In genomic region chr9:36036253-36036779, GRCh38 we compare ENCODE assay signal across 8 cellular contexts. TPM values are rescaled to one million over a fixed set of nuclear protein-coding genes. Genes with fewer than 3 reads are reported as not detected.
DNase-seq lines count a peak whose midpoint lies in the region; ATAC-seq lines count a peak whose summit lies in the region.

No MANE protein-coding gene starts in this region.

- H3K4me2 ChIP-seq in skeletal muscle satellite cell (ENCODE audit: low read length) = peak overlapping the region; percentile 95

- 64% methylated on average over 20 of the region's 20 CpGs for WGBS in right cardiac atrium

- H3K9me3 ChIP-seq in right cardiac atrium (ENCODE audit: control insufficient read depth, low read length) (no peaks in the 10 kb centered on the region), skeletal muscle satellite cell (replicated peaks; ENCODE audit: low read length) (no peaks in the 10 kb centered on the region)

- peaks cover 31% of the 10 kb centered on the region for H3K4me1 Mint-ChIP-seq in activated CD4-positive, alpha-beta memory T cell treated with anti-CD3 and anti-CD28 coated beads for 36 hours (ENCODE audit: low read depth)

- H3K27me3 Mint-ChIP-seq in activated CD4-positive, alpha-beta memory T cell treated with anti-CD3 and anti-CD28 coated beads for 36 hours = peaks cover 1% of the 10 kb centered on the region

- peak overlapping the region; percentile 98 for H3K9ac ChIP-seq in skeletal muscle satellite cell (ENCODE audit: low read depth, low read length)

- no peaks in the 10 kb centered on the region for H3K36me3 Mint-ChIP-seq in activated CD4-positive, alpha-beta memory T cell treated with anti-CD3 and anti-CD28 coated beads for 36 hours

- peak overlapping the region; percentile 44 for H3K4me3 ChIP-seq in H7 (ENCODE audit: insufficient read depth, low read depth, low read length)
- H3K4me3 ChIP-seq in right cardiac atrium (ENCODE audit: low read length) = peak overlapping the region; percentile 94
- H3K4me3 ChIP-seq in skeletal muscle satellite cell (ENCODE audit: low read length) = peak overlapping the region; percentile 98

- no peaks in the 10 kb centered on the region for H3K36me3 ChIP-seq in H7 (replicated peaks; ENCODE audit: control insufficient read depth, insufficient read depth, low read length)
- peaks cover 3% of the 10 kb centered on the region for H3K36me3 ChIP-seq in skeletal muscle satellite cell (ENCODE audit: insufficient read depth, low read length)

- H3K9me3 Mint-ChIP-seq in activated CD4-positive, alpha-beta memory T cell treated with anti-CD3 and anti-CD28 coated beads for 36 hours = no peaks in the 10 kb centered on the region

- H3K4me1 ChIP-seq in right cardiac atrium (ENCODE audit: control insufficient read depth, insufficient read depth, low read length) = no peaks in the 10 kb centered on the region
- peaks cover 50% of the 10 kb centered on the region for H3K4me1 ChIP-seq in skeletal muscle satellite cell (ENCODE audit: control insufficient read depth, insufficient read depth, low read length)

- H3K4me3 Mint-ChIP-seq in activated CD4-positive, alpha-beta memory T cell treated with anti-CD3 and anti-CD28 coated beads for 36 hours = peak overlapping the region; percentile 72

- H3K27ac ChIP-seq in right cardiac atrium (ENCODE audit: low read length) = no peak overlapping the region

- POLR2A ChIA-PET in activated CD4-positive, alpha-beta memory T cell treated with anti-CD3 and anti-CD28 coated beads for 36 hours (lab: Charles Lee) = interaction anchor here (0.9 to 1.3 kb wide), 4 partner anchors 8 to 115 kb away, joined by 3 read pairs; no protein-coding TSS in a partner anchor

- DNase-seq in H7 (no peak), right cardiac atrium (peak in 1 of 3 donors; percentile 41), HPDE6-E6E7 (ENCODE audit: extremely low spot score) (no peak), RPMI8226 (no peak), DMS79 treated with DMSO at 0.1 percent for 48 hours (lab: John Stamatoyannopoulos, UW) (no peak)
- no peak for DNase-seq in activated CD4-positive, alpha-beta memory T cell treated with anti-CD3 and anti-CD28 coated beads for 36 hours

- ATAC-seq in right cardiac atrium (no peak), HG02763 (IDR thresholded peaks at IDR 0.05; ENCODE audit: unreplicated experiment) (no peak)

- no peak overlapping the region for H3K27ac Mint-ChIP-seq in activated CD4-positive, alpha-beta memory T cell treated with anti-CD3 and anti-CD28 coated beads for 36 hours

- CTCF ChIA-PET in activated CD4-positive, alpha-beta memory T cell treated with anti-CD3 and anti-CD28 coated beads for 36 hours (lab: Charles Lee) = interaction anchor here (0.6 to 5.0 kb wide), 4 partner anchors 13 to 112 kb away, joined by 3 to 26 read pairs (median 10); no protein-coding TSS in a partner anchor

- intact Hi-C loops in activated CD4-positive, alpha-beta memory T cell treated with anti-CD3 and anti-CD28 coated beads for 36 hours (cut with micrococcal nuclease) = loop anchor here (2.0 to 5.0 kb wide), 3 partner anchors 30 to 101 kb away; partner anchors contain the start of gene GLIPR2
- intact Hi-C loops in right cardiac atrium (cut with DNase I) = no loop called here

- H3K27me3 ChIP-seq in H7 (ENCODE audit: control insufficient read depth, insufficient read depth, low read length) = no peaks in the 10 kb centered on the region
- H3K27me3 ChIP-seq in right cardiac atrium (ENCODE audit: control insufficient read depth, insufficient read depth) = no peaks in the 10 kb centered on the region
- no peaks in the 10 kb centered on the region for H3K27me3 ChIP-seq in skeletal muscle satellite cell (ENCODE audit: control insufficient read depth, insufficient read depth, low read length)

RNA-seq across cellular contexts. Expression of gene RECK, which starts 0.4 kb away (rescaled TPM):
- 11.7 and 16.1 TPM in 2 replicates for total RNA-seq in H7 (2014; rRNA removed; shearing (Covaris generic))
- total RNA-seq in activated CD4-positive, alpha-beta memory T cell treated with anti-CD3 and anti-CD28 coated beads for 36 hours = 1 to 10 TPM; 6.1 to 7.2 TPM
- 10 to 100 TPM in 1 of 4 donors, 1 to 10 TPM in 3; 7.4 to 10.1 (median 8.6) TPM for total RNA-seq in right cardiac atrium
- 4.3 TPM for polyA plus RNA-seq in right cardiac atrium
- 13.7 and 13.8 TPM in 2 replicates for total RNA-seq in skeletal muscle satellite cell (2012; rRNA removed)

Comparison
In these comparisons a context has a peak if more than half of its experiments do, and no peak if none do; other contexts are left out.
1. H3K4me3 ChIP-seq: peak in every context shown above with its lines; median percentile 98 in skeletal muscle satellite cell; 94 in right cardiac atrium; 44 in H7.